8 cellular contexts compared by ENCODE assay signal in genomic region chr15:75928680-75929608, GRCh38. TPM values are rescaled to one million over a fixed set of nuclear protein-coding genes. Genes with fewer than 3 reads are reported as not detected.
DNase-seq lines count a peak whose midpoint lies in the region; ATAC-seq and TF ChIP-seq lines count a peak whose summit lies in the region.

No MANE protein-coding gene starts in this region.

- H3K27ac ChIP-seq in cardiac muscle cell, result no peak overlapping the region
- no peak overlapping the region for H3K27ac ChIP-seq in fibroblast of lung (ENCODE audit: insufficient read depth, low read length)

- H3K36me3 ChIP-seq in cardiac muscle cell, result peaks cover 25% of the 10 kb centered on the region
- peaks cover 8% of the 10 kb centered on the region for H3K36me3 ChIP-seq in fibroblast of lung (ENCODE audit: control insufficient read depth, insufficient read depth, low read length)

- H3K4me2 ChIP-seq in fibroblast of lung (ENCODE audit: extremely low read depth, insufficient read depth, low read length), result no peak overlapping the region

- H3K4me1 ChIP-seq in cardiac muscle cell (ENCODE audit: low read depth) (peaks cover 33% of the 10 kb centered on the region), fibroblast of lung (ENCODE audit: control insufficient read depth, extremely low read depth, insufficient read depth, low read length) (no peaks in the 10 kb centered on the region)

- H3K4me3 ChIP-seq in cardiac muscle cell, result no peak overlapping the region
- no peak overlapping the region for H3K4me3 ChIP-seq in fibroblast of lung (replicated peaks in 1 of 4; ENCODE audit: control extremely low read depth in 1 of 4, insufficient read depth in 1 of 4, low read depth in 3 of 4, low read length in 4 of 4)

- ATAC-seq in left ventricle myocardium superior (no peak), sciatic nerve (no peak)

- H3K79me2 ChIP-seq in fibroblast of lung (ENCODE audit: control insufficient read depth, insufficient read depth, low read length), result peaks cover 7% of the 10 kb centered on the region

- peak; percentile 46 for TF ChIP-seq CTCF in cardiac muscle cell (IDR thresholded peaks at IDR 0.05; ENCODE audit: low read depth, low read length)
- TF ChIP-seq CTCF in fibroblast of lung (conservative IDR thresholded peaks at IDR 0.05 in 1 of 2, IDR thresholded peaks at IDR 0.05 in 1 of 2; ENCODE audit: low read depth in 1 of 2, low read length in 2 of 2), result peak; percentile 29 to 58

- intact Hi-C loops in left ventricle myocardium superior (cut with micrococcal nuclease) (no loop called here), sciatic nerve (cut with DNase I) (no loop called here)

- no peaks in the 10 kb centered on the region for H3K27me3 ChIP-seq in cardiac muscle cell
- H3K27me3 ChIP-seq in fibroblast of lung (ENCODE audit: control insufficient read depth, insufficient read depth, low read length), result no peaks in the 10 kb centered on the region

- H3K9me3 ChIP-seq in cardiac muscle cell (ENCODE audit: low read depth) (no peaks in the 10 kb centered on the region), fibroblast of lung (ENCODE audit: control insufficient read depth, insufficient read depth, low read depth, low read length) (no peaks in the 10 kb centered on the region)

- H2AFZ ChIP-seq in fibroblast of lung (ENCODE audit: low read length), result no peak overlapping the region

- no peaks in the 10 kb centered on the region for H4K20me1 ChIP-seq in fibroblast of lung (ENCODE audit: control insufficient read depth, extremely low read depth, insufficient read depth, low read length)

- no peak overlapping the region for H3K9ac ChIP-seq in fibroblast of lung (ENCODE audit: insufficient read depth, low read length)

- peak; percentile 43 to 76 for DNase-seq in cardiac muscle cell (ENCODE audit: low read depth in 1 of 2, low spot score in 1 of 2)
- no peak for DNase-seq in left ventricle myocardium superior
- peak; percentile 37 for DNase-seq in NOMO-1 treated with DMSO at 0.1 percent for 48 hours (lab: John Stamatoyannopoulos, UW; ENCODE audit: unreplicated experiment)
- peak; percentile 25 to 39 for DNase-seq in fibroblast of lung (ENCODE audit: low read depth in 2 of 2)
- DNase-seq in dedifferentiated amniotic fluid mesenchymal stem cell (ENCODE audit: extremely low spot score), result no peak
- no peak for DNase-seq in NCI-H1436 (lab: John Stamatoyannopoulos, UW)
- no peak for DNase-seq in OCI-M2 (lab: John Stamatoyannopoulos, UW; ENCODE audit: unreplicated experiment)
- DNase-seq in sciatic nerve (ENCODE audit: low spot score), result no peak

RNA-seq across cellular contexts. Expression of gene FBXO22, which starts 25.3 kb away (rescaled TPM):
- total RNA-seq in cardiac muscle cell (34.7 and 35.7 TPM in 2 replicates), left ventricle myocardium superior (23.3 TPM), fibroblast of lung (46.2 and 75.6 TPM in 2 replicates), sciatic nerve (23.2 TPM)
- polyA plus RNA-seq in cardiac muscle cell (50.9 and 77.0 TPM in 2 replicates), fibroblast of lung (27.0 and 29.9 TPM in 2 replicates)
- polyA plus RNA-seq in fibroblast of lung (2012), result 35.0 and 48.5 TPM in 2 replicates
- 14.5 and 25.4 TPM in 2 replicates for polyA minus RNA-seq in fibroblast of lung (ENCODE audit: low replicate concordance)

Comparison
In these comparisons a context has a peak if more than half of its experiments do, and no peak if none do; other contexts are left out.
1. DNase-seq: peak in cardiac muscle cell (2 of 2), NOMO-1 treated with DMSO at 0.1 percent for 48 hours (single experiment) and fibroblast of lung (2 of 2); none in left ventricle myocardium superior (single experiment), dedifferentiated amniotic fluid mesenchymal stem cell (single experiment), NCI-H1436 (single experiment), OCI-M2 (single experiment) and sciatic nerve (single experiment).